7 cellular contexts compared by ENCODE assay signal in the genomic region with DNA sequence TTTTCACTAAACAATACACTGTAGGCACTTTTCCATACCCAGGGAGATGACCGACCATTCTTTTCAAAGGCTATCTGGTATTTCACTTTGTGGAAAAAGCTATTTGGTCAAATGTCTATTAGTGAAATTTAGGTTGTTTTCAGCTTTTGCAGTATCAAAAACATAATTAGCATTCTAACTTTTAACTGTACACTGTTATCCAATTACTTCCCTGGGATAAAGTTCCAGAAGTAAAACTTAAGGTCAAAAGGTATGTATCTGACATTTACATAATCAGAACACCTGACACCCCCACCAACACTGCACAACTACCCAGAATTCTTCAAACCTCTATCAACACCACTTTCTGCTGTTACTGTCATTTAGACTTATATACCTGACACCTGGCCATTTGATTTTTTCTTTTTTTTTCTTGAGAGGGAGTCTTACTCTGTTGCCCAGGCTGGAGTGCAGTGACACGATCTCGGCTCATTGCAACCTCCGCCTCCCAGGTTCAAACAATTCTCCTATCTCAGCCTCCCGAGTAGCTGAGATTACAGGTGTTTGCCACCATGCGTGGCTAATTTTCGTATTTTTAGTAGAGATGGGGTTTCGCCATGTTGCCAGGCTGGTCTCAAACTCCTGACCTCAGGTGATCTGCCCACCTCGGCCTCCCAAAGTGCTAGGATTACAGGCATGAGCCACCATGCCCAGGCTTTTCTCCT. TPM values are rescaled to one million over a fixed set of nuclear protein-coding genes. Genes with fewer than 3 reads are reported as not detected.
A peak's percentile ranks its signal among the peaks of the same experiment; 100 is the strongest.
DNase-seq lines count a peak whose midpoint lies in the region; ATAC-seq, FAIRE-seq and TF ChIP-seq lines count a peak whose summit lies in the region.
"Not testable (repeated sequence)": the region's sequence is repeated elsewhere in the genome, so short reads cannot be mapped to it uniquely, and the experiment has no call there.

No MANE protein-coding gene starts in this region.

- peak overlapping the region; percentile 44 for H3K4me2 ChIP-seq in endothelial cell of umbilical vein (ENCODE audit: insufficient read depth, low read length)

- peaks cover 25 to 38% (median 25%) of the 10 kb centered on the region in 3 donors for H3K4me1 Mint-ChIP-seq in IgD-negative memory B cell
- peaks cover 31% of the 10 kb centered on the region for H3K4me1 Mint-ChIP-seq in activated naive CD8-positive, alpha-beta T cell treated with anti-CD3 and anti-CD28 coated beads, Interleukin-2, amount 10 ng/mL, durations not matched to agents 7 days and 5 days
- peaks cover 38 to 42% of the 10 kb centered on the region in 2 donors for H3K4me1 Mint-ChIP-seq in natural killer cell
- H3K4me1 Mint-ChIP-seq in stimulated activated naive B cell treated with anti-CD40 and anti-IgM and Interleukin-4, amounts not matched to agents 10 μg/mL and 1 μg/mL and 100 μg/mL, for 72 hours = peaks cover 32 to 62% of the 10 kb centered on the region in 2 donors

- POLR2A ChIA-PET in activated naive CD8-positive, alpha-beta T cell treated with anti-CD3 and anti-CD28 coated beads, Interleukin-2, amount 10 ng/mL, durations not matched to agents 7 days and 5 days (lab: Charles Lee) = interaction anchor here (0.7 to 5.0 kb wide), 2 partner anchors 12 to 34 kb away, joined by 3 to 70 read pairs; a partner anchor contains a TSS
- POLR2A ChIA-PET in endothelial cell of umbilical vein (lab: Charles Lee) = interaction anchor here (1.8 kb wide), 1 partner anchor 13 kb away, joined by 6 read pairs; a partner anchor contains a TSS

- peak overlapping the region in 3 of 4 donors; percentile 4 to 72 (median 57) for H3K4me3 Mint-ChIP-seq in IgD-negative memory B cell
- peak overlapping the region; percentile 13 for H3K4me3 Mint-ChIP-seq in activated naive CD8-positive, alpha-beta T cell treated with anti-CD3 and anti-CD28 coated beads, Interleukin-2, amount 10 ng/mL, durations not matched to agents 7 days and 5 days
- H3K4me3 Mint-ChIP-seq in natural killer cell = peak overlapping the region; percentile 14
- H3K4me3 Mint-ChIP-seq in stimulated activated naive B cell treated with anti-CD40 and anti-IgM and Interleukin-4, amounts not matched to agents 10 μg/mL and 1 μg/mL and 100 μg/mL, for 72 hours = not testable (repeated sequence)

- CTCF ChIA-PET in endothelial cell of umbilical vein (lab: Charles Lee) = interaction anchor here (1.5 to 1.6 kb wide), 2 partner anchors 13 to 184 kb away, joined by 4 to 7 read pairs; a partner anchor contains a TSS

- H3K27me3 Mint-ChIP-seq in IgD-negative memory B cell; activated naive CD8-positive, alpha-beta T cell treated with anti-CD3 and anti-CD28 coated beads, Interleukin-2, amount 10 ng/mL, durations not matched to agents 7 days and 5 days; natural killer cell (ENCODE audit: low read depth in 2 of 2); stimulated activated naive B cell treated with anti-CD40 and anti-IgM and Interleukin-4, amounts not matched to agents 10 μg/mL and 1 μg/mL and 100 μg/mL, for 72 hours: not testable (repeated sequence)

- peaks cover 11% of the 10 kb centered on the region for H3K4me1 ChIP-seq in endothelial cell of umbilical vein (ENCODE audit: control insufficient read depth, extremely low read depth, insufficient read depth, low read length)

- not testable (repeated sequence) for TF ChIP-seq CTCF in VCaP (conservative IDR thresholded peaks at IDR 0.05); endothelial cell of umbilical vein (IDR thresholded peaks at IDR 0.05; ENCODE audit: extremely low read depth in 1 of 2, insufficient read depth in 1 of 2, low read depth in 1 of 2, low read length in 2 of 2); natural killer cell (IDR thresholded peaks at IDR 0.05)

- BruUV-seq in endothelial cell of umbilical vein (replicated peaks; lab: Mats Ljungman, UMichigan) = not testable (repeated sequence)

- not testable (repeated sequence) for H3K4me3 ChIP-seq in endothelial cell of umbilical vein (replicated peaks in 1 of 3; ENCODE audit: insufficient read depth in 1 of 3, low read depth in 1 of 3, low read length in 3 of 3)

- not testable (repeated sequence) for TF ChIP-seq POLR2A in endothelial cell of umbilical vein (IDR thresholded peaks at IDR 0.05; ENCODE audit: low read depth, low read length)

- not testable (repeated sequence) for H3K9me1 ChIP-seq in endothelial cell of umbilical vein (replicated peaks; ENCODE audit: control insufficient read depth, extremely low read depth, insufficient read depth, low read length)

- H3K27me3 ChIP-seq in endothelial cell of umbilical vein (ENCODE audit: control insufficient read depth in 2 of 2, insufficient read depth in 2 of 2, low read length in 2 of 2) = not testable (repeated sequence)

- H3K27ac Mint-ChIP-seq in IgD-negative memory B cell = peak overlapping the region in 2 of 3 donors; percentile 6 to 31
- not testable (repeated sequence) for H3K27ac Mint-ChIP-seq in activated naive CD8-positive, alpha-beta T cell treated with anti-CD3 and anti-CD28 coated beads, Interleukin-2, amount 10 ng/mL, durations not matched to agents 7 days and 5 days
- H3K27ac Mint-ChIP-seq in natural killer cell = peak overlapping the region in 1 of 2 donors; percentile 50
- peak overlapping the region; percentile 51 for H3K27ac Mint-ChIP-seq in stimulated activated naive B cell treated with anti-CD40 and anti-IgM and Interleukin-4, amounts not matched to agents 10 μg/mL and 1 μg/mL and 100 μg/mL, for 72 hours

- ATAC-seq in activated naive CD8-positive, alpha-beta T cell treated with anti-CD3 and anti-CD28 coated beads, Interleukin-2, amount 10 ng/mL, durations not matched to agents 7 days and 5 days (ENCODE audit: low read depth); natural killer cell; stimulated activated naive B cell treated with anti-CD40 and anti-IgM and Interleukin-4, amounts not matched to agents 10 μg/mL and 1 μg/mL and 100 μg/mL, for 72 hours (replicated peaks): not testable (repeated sequence)

- H4K20me1 ChIP-seq in endothelial cell of umbilical vein (replicated peaks; ENCODE audit: control insufficient read depth, extremely low read depth, insufficient read depth, low read length) = not testable (repeated sequence)

- not testable (repeated sequence) for H2AFZ ChIP-seq in endothelial cell of umbilical vein (ENCODE audit: low read depth, low read length)

- not testable (repeated sequence) for H3K9me3 Mint-ChIP-seq in IgD-negative memory B cell; activated naive CD8-positive, alpha-beta T cell treated with anti-CD3 and anti-CD28 coated beads, Interleukin-2, amount 10 ng/mL, durations not matched to agents 7 days and 5 days; natural killer cell; stimulated activated naive B cell treated with anti-CD40 and anti-IgM and Interleukin-4, amounts not matched to agents 10 μg/mL and 1 μg/mL and 100 μg/mL, for 72 hours

- H3K36me3 ChIP-seq in endothelial cell of umbilical vein (ENCODE audit: control insufficient read depth in 2 of 2, extremely low read depth in 1 of 2, insufficient read depth in 2 of 2, low read length in 2 of 2) = peaks cover 0 to 16% of the 10 kb centered on the region in 2 experiments

- intact Hi-C loops in endothelial cell of umbilical vein (cut with micrococcal nuclease) = loop anchor here (5.0 kb wide), 1 partner anchor 268 kb away; a partner anchor contains a TSS
- intact Hi-C loops in natural killer cell (cut with micrococcal nuclease) = not testable (repeated sequence)

- dilution Hi-C loops in endothelial cell of umbilical vein (cut with MboI; ENCODE audit: extremely low pct_ligation_motif_present, low sequenced_read_pairs) = not testable (repeated sequence)

- FAIRE-seq in endothelial cell of umbilical vein (lab: Jason Lieb, UNC) = peak; percentile 60

- peak overlapping the region; percentile 95 for H3K27ac ChIP-seq in VCaP
- H3K27ac ChIP-seq in endothelial cell of umbilical vein (ENCODE audit: insufficient read depth, low read depth, low read length) = not testable (repeated sequence)

- DNase-seq in activated CD8-positive, alpha-beta memory T cell treated with anti-CD3 and anti-CD28 coated beads, Interleukin-2, amount 50 U/mL, for 48 hours = peak; percentile 18
- not testable (repeated sequence) for DNase-seq in activated naive CD8-positive, alpha-beta T cell treated with anti-CD3 and anti-CD28 coated beads, Interleukin-2, amount 10 ng/mL, durations not matched to agents 7 days and 5 days; natural killer cell; stimulated activated naive B cell treated with anti-CD40 and anti-IgM and Interleukin-4, amounts not matched to agents 10 μg/mL and 1 μg/mL and 100 μg/mL, for 72 hours
- DNase-seq in endothelial cell of umbilical vein (ENCODE audit: low read depth, low spot score) = peak; percentile 14

- not testable (repeated sequence) for H3K9me3 ChIP-seq in endothelial cell of umbilical vein (replicated peaks; ENCODE audit: control insufficient read depth, insufficient read depth, low read length)

- peaks cover 53% of the 10 kb centered on the region for H3K79me2 ChIP-seq in endothelial cell of umbilical vein (ENCODE audit: control insufficient read depth, insufficient read depth, low read length)

- H3K36me3 Mint-ChIP-seq in IgD-negative memory B cell, natural killer cell: not testable (repeated sequence)
- H3K36me3 Mint-ChIP-seq in activated naive CD8-positive, alpha-beta T cell treated with anti-CD3 and anti-CD28 coated beads, Interleukin-2, amount 10 ng/mL, durations not matched to agents 7 days and 5 days = peaks cover 14% of the 10 kb centered on the region
- H3K36me3 Mint-ChIP-seq in stimulated activated naive B cell treated with anti-CD40 and anti-IgM and Interleukin-4, amounts not matched to agents 10 μg/mL and 1 μg/mL and 100 μg/mL, for 72 hours = peaks cover 18 to 37% of the 10 kb centered on the region in 2 donors

- H3K9ac ChIP-seq in endothelial cell of umbilical vein (replicated peaks; ENCODE audit: extremely low read depth, insufficient read depth, low read length) = not testable (repeated sequence)

RNA-seq across cellular contexts. Expression of a gene that starts 2.1 kb away (rescaled TPM):
- polyA plus RNA-seq in IgD-negative memory B cell (49.6 TPM), endothelial cell of umbilical vein (27.4 and 28.0 TPM in 2 replicates)
- total RNA-seq in activated naive CD8-positive, alpha-beta T cell treated with anti-CD3 and anti-CD28 coated beads, Interleukin-2, amount 10 ng/mL, durations not matched to agents 7 days and 5 days = 10 to 100 TPM; 42.2 to 47.4 TPM
- total RNA-seq in endothelial cell of umbilical vein (25.0 and 26.1 TPM in 2 replicates), natural killer cell (10 to 100 TPM; 45.4 to 53.3 (median 50.2) TPM)
- polyA plus RNA-seq in endothelial cell of umbilical vein (2011; cell fraction: cytosol; rRNA removed) = 22.8 and 23.6 TPM in 2 replicates
- polyA plus RNA-seq in endothelial cell of umbilical vein (2011; cell fraction: nucleus; rRNA removed) = 13.2 and 13.3 TPM in 2 replicates
- polyA plus RNA-seq in endothelial cell of umbilical vein (2012) = 16.3 and 18.4 TPM in 2 replicates
- polyA minus RNA-seq in endothelial cell of umbilical vein = 36.7 and 43.3 TPM in 2 replicates
- 11.7 TPM for polyA minus RNA-seq in endothelial cell of umbilical vein (2011; cell fraction: cytosol; rRNA and poly(A)+ RNA removed)
- polyA minus RNA-seq in endothelial cell of umbilical vein (2011; cell fraction: nucleus; rRNA and poly(A)+ RNA removed) = 10.4 and 16.8 TPM in 2 replicates

RNA-seq across cellular contexts. Expression of a gene that starts 13.1 kb away (rescaled TPM):
- 75.6 TPM for polyA plus RNA-seq in IgD-negative memory B cell
- total RNA-seq in activated naive CD8-positive, alpha-beta T cell treated with anti-CD3 and anti-CD28 coated beads, Interleukin-2, amount 10 ng/mL, durations not matched to agents 7 days and 5 days = 10 to 100 TPM; 22.0 to 23.6 TPM
- total RNA-seq in endothelial cell of umbilical vein = 27.4 and 30.6 TPM in 2 replicates
- 17.5 and 22.0 TPM in 2 replicates for polyA plus RNA-seq in endothelial cell of umbilical vein
- polyA plus RNA-seq in endothelial cell of umbilical vein (2011; cell fraction: cytosol; rRNA removed) = 31.0 and 32.8 TPM in 2 replicates
- 11.9 and 13.1 TPM in 2 replicates for polyA plus RNA-seq in endothelial cell of umbilical vein (2011; cell fraction: nucleus; rRNA removed)
- polyA plus RNA-seq in endothelial cell of umbilical vein (2012) = 26.9 and 42.5 TPM in 2 replicates
- polyA minus RNA-seq in endothelial cell of umbilical vein = 11.8 and 12.7 TPM in 2 replicates
- 11.1 TPM for polyA minus RNA-seq in endothelial cell of umbilical vein (2011; cell fraction: cytosol; rRNA and poly(A)+ RNA removed)
- 2.9 TPM in 2 replicates for polyA minus RNA-seq in endothelial cell of umbilical vein (2011; cell fraction: nucleus; rRNA and poly(A)+ RNA removed)
- 10 to 100 TPM; 11.6 to 16.7 (median 14.2) TPM for total RNA-seq in natural killer cell

RNA-seq across cellular contexts. Expression of a gene that starts 13.9 kb away (rescaled TPM):
- polyA plus RNA-seq in IgD-negative memory B cell (6.3 TPM), endothelial cell of umbilical vein (17.3 and 18.1 TPM in 2 replicates)
- total RNA-seq in activated naive CD8-positive, alpha-beta T cell treated with anti-CD3 and anti-CD28 coated beads, Interleukin-2, amount 10 ng/mL, durations not matched to agents 7 days and 5 days = 10 to 100 TPM; 37.8 to 42.7 TPM
- total RNA-seq in endothelial cell of umbilical vein (27.7 and 30.9 TPM in 2 replicates), natural killer cell (10 to 100 TPM; 49.6 to 75.9 (median 50.9) TPM)
- polyA plus RNA-seq in endothelial cell of umbilical vein (2011; cell fraction: cytosol; rRNA removed) = 26.0 TPM in 2 replicates
- 27.8 and 28.2 TPM in 2 replicates for polyA plus RNA-seq in endothelial cell of umbilical vein (2011; cell fraction: nucleus; rRNA removed)
- 17.5 and 22.0 TPM in 2 replicates for polyA plus RNA-seq in endothelial cell of umbilical vein (2012)
- polyA minus RNA-seq in endothelial cell of umbilical vein = 25.2 and 25.3 TPM in 2 replicates
- 15.0 TPM for polyA minus RNA-seq in endothelial cell of umbilical vein (2011; cell fraction: cytosol; rRNA and poly(A)+ RNA removed)
- 12.1 and 12.8 TPM in 2 replicates for polyA minus RNA-seq in endothelial cell of umbilical vein (2011; cell fraction: nucleus; rRNA and poly(A)+ RNA removed)

RNA-seq across cellular contexts. Expression of a gene that starts 33.6 kb away (rescaled TPM):
- polyA plus RNA-seq in IgD-negative memory B cell = 52.1 TPM
- 10 to 100 TPM; 58.2 to 68.7 TPM for total RNA-seq in activated naive CD8-positive, alpha-beta T cell treated with anti-CD3 and anti-CD28 coated beads, Interleukin-2, amount 10 ng/mL, durations not matched to agents 7 days and 5 days
- 122 and 127 TPM in 2 replicates for total RNA-seq in endothelial cell of umbilical vein
- 221 and 228 TPM in 2 replicates for polyA plus RNA-seq in endothelial cell of umbilical vein
- 206 and 231 TPM in 2 replicates for polyA plus RNA-seq in endothelial cell of umbilical vein (2011; cell fraction: cytosol; rRNA removed)
- 165 and 194 TPM in 2 replicates for polyA plus RNA-seq in endothelial cell of umbilical vein (2011; cell fraction: nucleus; rRNA removed)
- 125 and 207 TPM in 2 replicates for polyA plus RNA-seq in endothelial cell of umbilical vein (2012)
- 288 and 289 TPM in 2 replicates for polyA minus RNA-seq in endothelial cell of umbilical vein
- 33.1 TPM for polyA minus RNA-seq in endothelial cell of umbilical vein (2011; cell fraction: cytosol; rRNA and poly(A)+ RNA removed)
- 77.9 and 102 TPM in 2 replicates for polyA minus RNA-seq in endothelial cell of umbilical vein (2011; cell fraction: nucleus; rRNA and poly(A)+ RNA removed)
- 100 to 1,000 TPM in 1 of 3 donors, 10 to 100 TPM in 2; 73.8 to 101 (median 77.8) TPM for total RNA-seq in natural killer cell

RNA-seq across cellular contexts. Expression of a gene that starts 34.3 kb away (rescaled TPM):
- polyA plus RNA-seq in IgD-negative memory B cell (0.39 TPM), endothelial cell of umbilical vein (33.2 and 36.6 TPM in 2 replicates)
- 10 to 100 TPM; 54.2 to 56.1 TPM for total RNA-seq in activated naive CD8-positive, alpha-beta T cell treated with anti-CD3 and anti-CD28 coated beads, Interleukin-2, amount 10 ng/mL, durations not matched to agents 7 days and 5 days
- total RNA-seq in endothelial cell of umbilical vein (40.6 and 44.7 TPM in 2 replicates), natural killer cell (1 to 10 TPM; 1.6 to 4.8 (median 3.3) TPM)
- 43.5 and 50.0 TPM in 2 replicates for polyA plus RNA-seq in endothelial cell of umbilical vein (2011; cell fraction: cytosol; rRNA removed)
- 72.3 and 91.0 TPM in 2 replicates for polyA plus RNA-seq in endothelial cell of umbilical vein (2011; cell fraction: nucleus; rRNA removed)
- 17.1 and 34.7 TPM in 2 replicates for polyA plus RNA-seq in endothelial cell of umbilical vein (2012)
- polyA minus RNA-seq in endothelial cell of umbilical vein = 32.7 and 40.4 TPM in 2 replicates
- polyA minus RNA-seq in endothelial cell of umbilical vein (2011; cell fraction: cytosol; rRNA and poly(A)+ RNA removed) = 25.7 TPM
- 28.9 and 31.7 TPM in 2 replicates for polyA minus RNA-seq in endothelial cell of umbilical vein (2011; cell fraction: nucleus; rRNA and poly(A)+ RNA removed)
